In genomic region chr6:142790257-142790656, GRCh38 we compare ENCODE assay signal across 1 cellular context.
TF ChIP-seq lines count a peak whose summit lies in the region.

No MANE protein-coding gene starts in this region.

TF ChIP-seq in HepG2, 621 proteins besides CTCF, POLR2A, EP300 and RAD21 (continued from another document):
- TF ChIP-seq, protein P1, sequence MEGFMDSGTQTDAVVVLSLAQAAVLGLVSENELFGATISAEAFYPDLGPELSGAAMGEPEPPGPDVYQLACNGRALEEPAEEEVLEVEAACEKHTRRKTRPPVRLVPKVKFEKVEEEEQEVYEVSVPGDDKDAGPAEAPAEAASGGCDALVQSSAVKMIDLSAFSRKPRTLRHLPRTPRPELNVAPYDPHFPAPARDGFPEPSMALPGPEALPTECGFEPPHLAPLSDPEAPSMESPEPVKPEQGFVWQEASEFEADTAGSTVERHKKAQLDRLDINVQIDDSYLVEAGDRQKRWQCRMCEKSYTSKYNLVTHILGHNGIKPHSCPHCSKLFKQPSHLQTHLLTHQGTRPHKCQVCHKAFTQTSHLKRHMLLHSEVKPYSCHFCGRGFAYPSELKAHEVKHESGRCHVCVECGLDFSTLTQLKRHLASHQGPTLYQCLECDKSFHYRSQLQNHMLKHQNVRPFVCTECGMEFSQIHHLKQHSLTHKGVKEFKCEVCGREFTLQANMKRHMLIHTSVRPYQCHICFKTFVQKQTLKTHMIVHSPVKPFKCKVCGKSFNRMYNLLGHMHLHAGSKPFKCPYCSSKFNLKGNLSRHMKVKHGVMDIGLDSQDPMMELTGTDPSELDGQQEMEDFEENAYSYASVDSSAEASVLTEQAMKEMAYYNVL (CRISPR knock-in tag; IDR thresholded peaks at IDR 0.05; ENCODE audit: borderline replicate concordance), result no peak
- TF ChIP-seq MXD1 (CRISPR knock-in tag; IDR thresholded peaks at IDR 0.05) (no peak), DNMT3B (CRISPR knock-in tag; conservative IDR thresholded peaks at IDR 0.05) (no peak), ZNF616 (CRISPR knock-in tag; IDR thresholded peaks at IDR 0.05; ENCODE audit: low read depth) (no peak), ZSCAN21 (CRISPR knock-in tag; IDR thresholded peaks at IDR 0.05; ENCODE audit: borderline replicate concordance) (no peak), FUBP1 (CRISPR knock-in tag; IDR thresholded peaks at IDR 0.05; ENCODE audit: borderline replicate concordance) (no peak), ONECUT2 (CRISPR knock-in tag; IDR thresholded peaks at IDR 0.05) (no peak), ZNF496 (CRISPR knock-in tag; IDR thresholded peaks at IDR 0.05; ENCODE audit: insufficient replicate concordance) (no peak), ISL2 (CRISPR knock-in tag; IDR thresholded peaks at IDR 0.05) (0 out of 2 replicates have a peak, but pooled peaks have one; percentile 36), MEIS1 (CRISPR knock-in tag; IDR thresholded peaks at IDR 0.05; ENCODE audit: borderline replicate concordance) (no peak), TMF1 (CRISPR knock-in tag; IDR thresholded peaks at IDR 0.05; ENCODE audit: low read depth) (no peak), ZNF747 (CRISPR knock-in tag; IDR thresholded peaks at IDR 0.05; ENCODE audit: borderline replicate concordance) (no peak), ZNF660 (CRISPR knock-in tag; IDR thresholded peaks at IDR 0.05; ENCODE audit: borderline replicate concordance, low read depth) (no peak), FOXP1 (IDR thresholded peaks at IDR 0.05) (no peak), FOXP1 (CRISPR knock-in tag; IDR thresholded peaks at IDR 0.05) (peak; percentile 67), GRHL1 (CRISPR knock-in tag; conservative IDR thresholded peaks at IDR 0.05) (no peak), ZNF761 (CRISPR knock-in tag; conservative IDR thresholded peaks at IDR 0.05) (no peak), MAFG (CRISPR knock-in tag; IDR thresholded peaks at IDR 0.05) (no peak), RAD51 (IDR thresholded peaks at IDR 0.05; ENCODE audit: borderline replicate concordance) (no peak)
- TF ChIP-seq, protein P2, sequence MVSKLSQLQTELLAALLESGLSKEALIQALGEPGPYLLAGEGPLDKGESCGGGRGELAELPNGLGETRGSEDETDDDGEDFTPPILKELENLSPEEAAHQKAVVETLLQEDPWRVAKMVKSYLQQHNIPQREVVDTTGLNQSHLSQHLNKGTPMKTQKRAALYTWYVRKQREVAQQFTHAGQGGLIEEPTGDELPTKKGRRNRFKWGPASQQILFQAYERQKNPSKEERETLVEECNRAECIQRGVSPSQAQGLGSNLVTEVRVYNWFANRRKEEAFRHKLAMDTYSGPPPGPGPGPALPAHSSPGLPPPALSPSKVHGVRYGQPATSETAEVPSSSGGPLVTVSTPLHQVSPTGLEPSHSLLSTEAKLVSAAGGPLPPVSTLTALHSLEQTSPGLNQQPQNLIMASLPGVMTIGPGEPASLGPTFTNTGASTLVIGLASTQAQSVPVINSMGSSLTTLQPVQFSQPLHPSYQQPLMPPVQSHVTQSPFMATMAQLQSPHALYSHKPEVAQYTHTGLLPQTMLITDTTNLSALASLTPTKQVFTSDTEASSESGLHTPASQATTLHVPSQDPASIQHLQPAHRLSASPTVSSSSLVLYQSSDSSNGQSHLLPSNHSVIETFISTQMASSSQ (IDR thresholded peaks at IDR 0.05; ENCODE audit: low read depth), result peak; percentile 57
- TF ChIP-seq, protein P2 (CRISPR knock-in tag; IDR thresholded peaks at IDR 0.05; ENCODE audit: borderline replicate concordance), result no peak; the same call in 1 of the 2 replicates
- TF ChIP-seq, protein P3, sequence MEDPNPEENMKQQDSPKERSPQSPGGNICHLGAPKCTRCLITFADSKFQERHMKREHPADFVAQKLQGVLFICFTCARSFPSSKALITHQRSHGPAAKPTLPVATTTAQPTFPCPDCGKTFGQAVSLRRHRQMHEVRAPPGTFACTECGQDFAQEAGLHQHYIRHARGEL (CRISPR knock-in tag; IDR thresholded peaks at IDR 0.05), result no peak
- TF ChIP-seq, protein P4, sequence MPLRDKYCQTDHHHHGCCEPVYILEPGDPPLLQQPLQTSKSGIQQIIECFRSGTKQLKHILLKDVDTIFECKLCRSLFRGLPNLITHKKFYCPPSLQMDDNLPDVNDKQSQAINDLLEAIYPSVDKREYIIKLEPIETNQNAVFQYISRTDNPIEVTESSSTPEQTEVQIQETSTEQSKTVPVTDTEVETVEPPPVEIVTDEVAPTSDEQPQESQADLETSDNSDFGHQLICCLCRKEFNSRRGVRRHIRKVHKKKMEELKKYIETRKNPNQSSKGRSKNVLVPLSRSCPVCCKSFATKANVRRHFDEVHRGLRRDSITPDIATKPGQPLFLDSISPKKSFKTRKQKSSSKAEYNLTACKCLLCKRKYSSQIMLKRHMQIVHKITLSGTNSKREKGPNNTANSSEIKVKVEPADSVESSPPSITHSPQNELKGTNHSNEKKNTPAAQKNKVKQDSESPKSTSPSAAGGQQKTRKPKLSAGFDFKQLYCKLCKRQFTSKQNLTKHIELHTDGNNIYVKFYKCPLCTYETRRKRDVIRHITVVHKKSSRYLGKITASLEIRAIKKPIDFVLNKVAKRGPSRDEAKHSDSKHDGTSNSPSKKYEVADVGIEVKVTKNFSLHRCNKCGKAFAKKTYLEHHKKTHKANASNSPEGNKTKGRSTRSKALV (CRISPR knock-in tag; IDR thresholded peaks at IDR 0.05), result no peak
- TF ChIP-seq, protein P5, sequence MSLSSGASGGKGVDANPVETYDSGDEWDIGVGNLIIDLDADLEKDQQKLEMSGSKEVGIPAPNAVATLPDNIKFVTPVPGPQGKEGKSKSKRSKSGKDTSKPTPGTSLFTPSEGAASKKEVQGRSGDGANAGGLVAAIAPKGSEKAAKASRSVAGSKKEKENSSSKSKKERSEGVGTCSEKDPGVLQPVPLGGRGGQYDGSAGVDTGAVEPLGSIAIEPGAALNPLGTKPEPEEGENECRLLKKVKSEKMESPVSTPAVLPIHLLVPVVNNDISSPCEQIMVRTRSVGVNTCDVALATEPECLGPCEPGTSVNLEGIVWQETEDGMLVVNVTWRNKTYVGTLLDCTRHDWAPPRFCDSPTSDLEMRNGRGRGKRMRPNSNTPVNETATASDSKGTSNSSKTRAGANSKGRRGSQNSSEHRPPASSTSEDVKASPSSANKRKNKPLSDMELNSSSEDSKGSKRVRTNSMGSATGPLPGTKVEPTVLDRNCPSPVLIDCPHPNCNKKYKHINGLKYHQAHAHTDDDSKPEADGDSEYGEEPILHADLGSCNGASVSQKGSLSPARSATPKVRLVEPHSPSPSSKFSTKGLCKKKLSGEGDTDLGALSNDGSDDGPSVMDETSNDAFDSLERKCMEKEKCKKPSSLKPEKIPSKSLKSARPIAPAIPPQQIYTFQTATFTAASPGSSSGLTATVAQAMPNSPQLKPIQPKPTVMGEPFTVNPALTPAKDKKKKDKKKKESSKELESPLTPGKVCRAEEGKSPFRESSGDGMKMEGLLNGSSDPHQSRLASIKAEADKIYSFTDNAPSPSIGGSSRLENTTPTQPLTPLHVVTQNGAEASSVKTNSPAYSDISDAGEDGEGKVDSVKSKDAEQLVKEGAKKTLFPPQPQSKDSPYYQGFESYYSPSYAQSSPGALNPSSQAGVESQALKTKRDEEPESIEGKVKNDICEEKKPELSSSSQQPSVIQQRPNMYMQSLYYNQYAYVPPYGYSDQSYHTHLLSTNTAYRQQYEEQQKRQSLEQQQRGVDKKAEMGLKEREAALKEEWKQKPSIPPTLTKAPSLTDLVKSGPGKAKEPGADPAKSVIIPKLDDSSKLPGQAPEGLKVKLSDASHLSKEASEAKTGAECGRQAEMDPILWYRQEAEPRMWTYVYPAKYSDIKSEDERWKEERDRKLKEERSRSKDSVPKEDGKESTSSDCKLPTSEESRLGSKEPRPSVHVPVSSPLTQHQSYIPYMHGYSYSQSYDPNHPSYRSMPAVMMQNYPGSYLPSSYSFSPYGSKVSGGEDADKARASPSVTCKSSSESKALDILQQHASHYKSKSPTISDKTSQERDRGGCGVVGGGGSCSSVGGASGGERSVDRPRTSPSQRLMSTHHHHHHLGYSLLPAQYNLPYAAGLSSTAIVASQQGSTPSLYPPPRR (CRISPR knock-in tag; IDR thresholded peaks at IDR 0.05; ENCODE audit: borderline replicate concordance), result peak; percentile 83
- TF ChIP-seq, protein P6, sequence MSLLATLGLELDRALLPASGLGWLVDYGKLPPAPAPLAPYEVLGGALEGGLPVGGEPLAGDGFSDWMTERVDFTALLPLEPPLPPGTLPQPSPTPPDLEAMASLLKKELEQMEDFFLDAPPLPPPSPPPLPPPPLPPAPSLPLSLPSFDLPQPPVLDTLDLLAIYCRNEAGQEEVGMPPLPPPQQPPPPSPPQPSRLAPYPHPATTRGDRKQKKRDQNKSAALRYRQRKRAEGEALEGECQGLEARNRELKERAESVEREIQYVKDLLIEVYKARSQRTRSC (CRISPR knock-in tag; IDR thresholded peaks at IDR 0.05; ENCODE audit: low read depth), result no peak
